Comparison of ENCODE assay signal across 2 cellular contexts in the genomic region with DNA sequence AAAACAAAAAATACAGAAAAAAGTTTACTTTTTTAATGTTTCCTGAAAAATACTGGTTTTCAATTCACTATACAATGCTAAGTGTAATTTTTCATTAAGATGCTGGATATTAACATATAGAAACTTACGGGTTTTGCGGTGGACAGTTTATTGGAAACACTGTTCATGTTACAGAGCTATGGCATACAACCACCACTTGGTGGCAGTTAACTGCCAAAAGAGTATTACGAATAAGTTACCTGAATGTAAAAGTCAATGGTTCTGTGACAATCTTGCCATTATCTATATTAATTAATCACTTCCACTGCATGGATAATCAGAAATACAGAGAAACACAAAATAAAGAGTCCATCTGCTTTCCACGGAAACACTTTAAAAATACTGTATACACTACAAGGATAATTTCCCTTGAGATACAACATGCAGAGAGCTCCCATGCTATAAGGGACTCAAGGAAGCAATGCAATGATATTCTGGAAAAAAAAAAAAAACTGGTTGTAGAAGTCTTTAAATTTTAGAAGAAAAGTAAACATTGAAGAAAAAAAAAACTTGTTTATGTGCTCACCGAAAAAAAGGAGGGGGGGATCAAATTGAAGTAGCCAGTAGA.
TF ChIP-seq lines count a peak whose summit lies in the region.

No MANE protein-coding gene starts in this region.

TF ChIP-seq in GM23338, 12 proteins besides CTCF, POLR2A, EP300 and RAD21 (continued from another document and continues in another):
- TF ChIP-seq, protein P1, sequence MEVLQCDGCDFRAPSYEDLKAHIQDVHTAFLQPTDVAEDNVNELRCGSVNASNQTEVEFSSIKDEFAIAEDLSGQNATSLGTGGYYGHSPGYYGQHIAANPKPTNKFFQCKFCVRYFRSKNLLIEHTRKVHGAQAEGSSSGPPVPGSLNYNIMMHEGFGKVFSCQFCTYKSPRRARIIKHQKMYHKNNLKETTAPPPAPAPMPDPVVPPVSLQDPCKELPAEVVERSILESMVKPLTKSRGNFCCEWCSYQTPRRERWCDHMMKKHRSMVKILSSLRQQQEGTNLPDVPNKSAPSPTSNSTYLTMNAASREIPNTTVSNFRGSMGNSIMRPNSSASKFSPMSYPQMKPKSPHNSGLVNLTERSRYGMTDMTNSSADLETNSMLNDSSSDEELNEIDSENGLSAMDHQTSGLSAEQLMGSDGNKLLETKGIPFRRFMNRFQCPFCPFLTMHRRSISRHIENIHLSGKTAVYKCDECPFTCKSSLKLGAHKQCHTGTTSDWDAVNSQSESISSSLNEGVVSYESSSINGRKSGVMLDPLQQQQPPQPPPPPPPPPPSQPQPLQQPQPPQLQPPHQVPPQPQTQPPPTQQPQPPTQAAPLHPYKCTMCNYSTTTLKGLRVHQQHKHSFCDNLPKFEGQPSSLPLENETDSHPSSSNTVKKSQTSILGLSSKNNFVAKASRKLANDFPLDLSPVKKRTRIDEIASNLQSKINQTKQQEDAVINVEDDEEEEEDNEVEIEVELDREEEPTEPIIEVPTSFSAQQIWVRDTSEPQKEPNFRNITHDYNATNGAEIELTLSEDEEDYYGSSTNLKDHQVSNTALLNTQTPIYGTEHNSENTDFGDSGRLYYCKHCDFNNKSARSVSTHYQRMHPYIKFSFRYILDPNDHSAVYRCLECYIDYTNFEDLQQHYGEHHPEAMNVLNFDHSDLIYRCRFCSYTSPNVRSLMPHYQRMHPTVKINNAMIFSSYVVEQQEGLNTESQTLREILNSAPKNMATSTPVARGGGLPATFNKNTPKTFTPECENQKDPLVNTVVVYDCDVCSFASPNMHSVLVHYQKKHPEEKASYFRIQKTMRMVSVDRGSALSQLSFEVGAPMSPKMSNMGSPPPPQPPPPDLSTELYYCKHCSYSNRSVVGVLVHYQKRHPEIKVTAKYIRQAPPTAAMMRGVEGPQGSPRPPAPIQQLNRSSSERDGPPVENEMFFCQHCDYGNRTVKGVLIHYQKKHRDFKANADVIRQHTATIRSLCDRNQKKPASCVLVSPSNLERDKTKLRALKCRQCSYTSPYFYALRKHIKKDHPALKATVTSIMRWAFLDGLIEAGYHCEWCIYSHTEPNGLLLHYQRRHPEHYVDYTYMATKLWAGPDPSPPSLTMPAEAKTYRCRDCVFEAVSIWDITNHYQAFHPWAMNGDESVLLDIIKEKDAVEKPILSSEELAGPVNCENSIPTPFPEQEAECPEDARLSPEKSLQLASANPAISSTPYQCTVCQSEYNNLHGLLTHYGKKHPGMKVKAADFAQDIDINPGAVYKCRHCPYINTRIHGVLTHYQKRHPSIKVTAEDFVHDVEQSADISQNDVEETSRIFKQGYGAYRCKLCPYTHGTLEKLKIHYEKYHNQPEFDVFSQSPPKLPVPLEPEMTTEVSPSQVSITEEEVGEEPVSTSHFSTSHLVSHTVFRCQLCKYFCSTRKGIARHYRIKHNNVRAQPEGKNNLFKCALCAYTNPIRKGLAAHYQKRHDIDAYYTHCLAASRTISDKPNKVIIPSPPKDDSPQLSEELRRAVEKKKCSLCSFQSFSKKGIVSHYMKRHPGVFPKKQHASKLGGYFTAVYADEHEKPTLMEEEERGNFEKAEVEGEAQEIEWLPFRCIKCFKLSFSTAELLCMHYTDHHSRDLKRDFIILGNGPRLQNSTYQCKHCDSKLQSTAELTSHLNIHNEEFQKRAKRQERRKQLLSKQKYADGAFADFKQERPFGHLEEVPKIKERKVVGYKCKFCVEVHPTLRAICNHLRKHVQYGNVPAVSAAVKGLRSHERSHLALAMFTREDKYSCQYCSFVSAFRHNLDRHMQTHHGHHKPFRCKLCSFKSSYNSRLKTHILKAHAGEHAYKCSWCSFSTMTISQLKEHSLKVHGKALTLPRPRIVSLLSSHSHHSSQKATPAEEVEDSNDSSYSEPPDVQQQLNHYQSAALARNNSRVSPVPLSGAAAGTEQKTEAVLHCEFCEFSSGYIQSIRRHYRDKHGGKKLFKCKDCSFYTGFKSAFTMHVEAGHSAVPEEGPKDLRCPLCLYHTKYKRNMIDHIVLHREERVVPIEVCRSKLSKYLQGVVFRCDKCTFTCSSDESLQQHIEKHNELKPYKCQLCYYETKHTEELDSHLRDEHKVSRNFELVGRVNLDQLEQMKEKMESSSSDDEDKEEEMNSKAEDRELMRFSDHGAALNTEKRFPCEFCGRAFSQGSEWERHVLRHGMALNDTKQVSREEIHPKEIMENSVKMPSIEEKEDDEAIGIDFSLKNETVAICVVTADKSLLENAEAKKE (CRISPR knock-in tag; IDR thresholded peaks at IDR 0.05) = no peak
- no peak for TF ChIP-seq ZNF114 (CRISPR knock-in tag; IDR thresholded peaks at IDR 0.05)
- no peak for TF ChIP-seq POLR2AphosphoS5 (IDR thresholded peaks at IDR 0.05; ENCODE audit: low read depth)
- TF ChIP-seq CREB1 (CRISPR knock-in tag; IDR thresholded peaks at IDR 0.05; ENCODE audit: low read depth) = no peak
- TF ChIP-seq, protein P2, sequence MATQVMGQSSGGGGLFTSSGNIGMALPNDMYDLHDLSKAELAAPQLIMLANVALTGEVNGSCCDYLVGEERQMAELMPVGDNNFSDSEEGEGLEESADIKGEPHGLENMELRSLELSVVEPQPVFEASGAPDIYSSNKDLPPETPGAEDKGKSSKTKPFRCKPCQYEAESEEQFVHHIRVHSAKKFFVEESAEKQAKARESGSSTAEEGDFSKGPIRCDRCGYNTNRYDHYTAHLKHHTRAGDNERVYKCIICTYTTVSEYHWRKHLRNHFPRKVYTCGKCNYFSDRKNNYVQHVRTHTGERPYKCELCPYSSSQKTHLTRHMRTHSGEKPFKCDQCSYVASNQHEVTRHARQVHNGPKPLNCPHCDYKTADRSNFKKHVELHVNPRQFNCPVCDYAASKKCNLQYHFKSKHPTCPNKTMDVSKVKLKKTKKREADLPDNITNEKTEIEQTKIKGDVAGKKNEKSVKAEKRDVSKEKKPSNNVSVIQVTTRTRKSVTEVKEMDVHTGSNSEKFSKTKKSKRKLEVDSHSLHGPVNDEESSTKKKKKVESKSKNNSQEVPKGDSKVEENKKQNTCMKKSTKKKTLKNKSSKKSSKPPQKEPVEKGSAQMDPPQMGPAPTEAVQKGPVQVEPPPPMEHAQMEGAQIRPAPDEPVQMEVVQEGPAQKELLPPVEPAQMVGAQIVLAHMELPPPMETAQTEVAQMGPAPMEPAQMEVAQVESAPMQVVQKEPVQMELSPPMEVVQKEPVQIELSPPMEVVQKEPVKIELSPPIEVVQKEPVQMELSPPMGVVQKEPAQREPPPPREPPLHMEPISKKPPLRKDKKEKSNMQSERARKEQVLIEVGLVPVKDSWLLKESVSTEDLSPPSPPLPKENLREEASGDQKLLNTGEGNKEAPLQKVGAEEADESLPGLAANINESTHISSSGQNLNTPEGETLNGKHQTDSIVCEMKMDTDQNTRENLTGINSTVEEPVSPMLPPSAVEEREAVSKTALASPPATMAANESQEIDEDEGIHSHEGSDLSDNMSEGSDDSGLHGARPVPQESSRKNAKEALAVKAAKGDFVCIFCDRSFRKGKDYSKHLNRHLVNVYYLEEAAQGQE (IDR thresholded peaks at IDR 0.05; ENCODE audit: unreplicated experiment) = no peak
- no peak for TF ChIP-seq ZNF331 (CRISPR knock-in tag; IDR thresholded peaks at IDR 0.05; ENCODE audit: low read depth)
- TF ChIP-seq EZH2phosphoT487 (IDR thresholded peaks at IDR 0.05; ENCODE audit: unreplicated experiment) = no peak
- TF ChIP-seq NANOG (IDR thresholded peaks at IDR 0.05; ENCODE audit: borderline replicate concordance) = no peak
- TF ChIP-seq EZH2 (IDR thresholded peaks at IDR 0.05; ENCODE audit: low read depth, unreplicated experiment) = no peak

TF ChIP-seq in WTC11, 78 proteins besides CTCF, POLR2A, EP300 and RAD21 (continued from another document):
- TF ChIP-seq NFATC4 (CRISPR knock-in tag; IDR thresholded peaks at IDR 0.05) (no peak), GABPB1 (CRISPR knock-in tag; IDR thresholded peaks at IDR 0.05) (no peak), NFYB (CRISPR knock-in tag; conservative IDR thresholded peaks at IDR 0.05; ENCODE audit: low read depth) (no peak), CBFB (CRISPR knock-in tag; IDR thresholded peaks at IDR 0.05; ENCODE audit: low read depth) (no peak), ZBTB21 (CRISPR knock-in tag; IDR thresholded peaks at IDR 0.05; ENCODE audit: borderline replicate concordance) (no peak), ETV6 (CRISPR knock-in tag; IDR thresholded peaks at IDR 0.05) (no peak), OVOL2 (CRISPR knock-in tag; IDR thresholded peaks at IDR 0.05; ENCODE audit: borderline replicate concordance) (no peak)
- TF ChIP-seq, protein P3, sequence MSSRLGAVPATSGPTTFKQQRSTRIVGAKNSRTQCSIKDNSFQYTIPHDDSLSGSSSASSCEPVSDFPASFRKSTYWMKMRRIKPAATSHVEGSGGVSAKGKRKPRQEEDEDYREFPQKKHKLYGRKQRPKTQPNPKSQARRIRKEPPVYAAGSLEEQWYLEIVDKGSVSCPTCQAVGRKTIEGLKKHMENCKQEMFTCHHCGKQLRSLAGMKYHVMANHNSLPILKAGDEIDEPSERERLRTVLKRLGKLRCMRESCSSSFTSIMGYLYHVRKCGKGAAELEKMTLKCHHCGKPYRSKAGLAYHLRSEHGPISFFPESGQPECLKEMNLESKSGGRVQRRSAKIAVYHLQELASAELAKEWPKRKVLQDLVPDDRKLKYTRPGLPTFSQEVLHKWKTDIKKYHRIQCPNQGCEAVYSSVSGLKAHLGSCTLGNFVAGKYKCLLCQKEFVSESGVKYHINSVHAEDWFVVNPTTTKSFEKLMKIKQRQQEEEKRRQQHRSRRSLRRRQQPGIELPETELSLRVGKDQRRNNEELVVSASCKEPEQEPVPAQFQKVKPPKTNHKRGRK (CRISPR knock-in tag; IDR thresholded peaks at IDR 0.05; ENCODE audit: borderline replicate concordance) = no peak
- TF ChIP-seq, protein P4, sequence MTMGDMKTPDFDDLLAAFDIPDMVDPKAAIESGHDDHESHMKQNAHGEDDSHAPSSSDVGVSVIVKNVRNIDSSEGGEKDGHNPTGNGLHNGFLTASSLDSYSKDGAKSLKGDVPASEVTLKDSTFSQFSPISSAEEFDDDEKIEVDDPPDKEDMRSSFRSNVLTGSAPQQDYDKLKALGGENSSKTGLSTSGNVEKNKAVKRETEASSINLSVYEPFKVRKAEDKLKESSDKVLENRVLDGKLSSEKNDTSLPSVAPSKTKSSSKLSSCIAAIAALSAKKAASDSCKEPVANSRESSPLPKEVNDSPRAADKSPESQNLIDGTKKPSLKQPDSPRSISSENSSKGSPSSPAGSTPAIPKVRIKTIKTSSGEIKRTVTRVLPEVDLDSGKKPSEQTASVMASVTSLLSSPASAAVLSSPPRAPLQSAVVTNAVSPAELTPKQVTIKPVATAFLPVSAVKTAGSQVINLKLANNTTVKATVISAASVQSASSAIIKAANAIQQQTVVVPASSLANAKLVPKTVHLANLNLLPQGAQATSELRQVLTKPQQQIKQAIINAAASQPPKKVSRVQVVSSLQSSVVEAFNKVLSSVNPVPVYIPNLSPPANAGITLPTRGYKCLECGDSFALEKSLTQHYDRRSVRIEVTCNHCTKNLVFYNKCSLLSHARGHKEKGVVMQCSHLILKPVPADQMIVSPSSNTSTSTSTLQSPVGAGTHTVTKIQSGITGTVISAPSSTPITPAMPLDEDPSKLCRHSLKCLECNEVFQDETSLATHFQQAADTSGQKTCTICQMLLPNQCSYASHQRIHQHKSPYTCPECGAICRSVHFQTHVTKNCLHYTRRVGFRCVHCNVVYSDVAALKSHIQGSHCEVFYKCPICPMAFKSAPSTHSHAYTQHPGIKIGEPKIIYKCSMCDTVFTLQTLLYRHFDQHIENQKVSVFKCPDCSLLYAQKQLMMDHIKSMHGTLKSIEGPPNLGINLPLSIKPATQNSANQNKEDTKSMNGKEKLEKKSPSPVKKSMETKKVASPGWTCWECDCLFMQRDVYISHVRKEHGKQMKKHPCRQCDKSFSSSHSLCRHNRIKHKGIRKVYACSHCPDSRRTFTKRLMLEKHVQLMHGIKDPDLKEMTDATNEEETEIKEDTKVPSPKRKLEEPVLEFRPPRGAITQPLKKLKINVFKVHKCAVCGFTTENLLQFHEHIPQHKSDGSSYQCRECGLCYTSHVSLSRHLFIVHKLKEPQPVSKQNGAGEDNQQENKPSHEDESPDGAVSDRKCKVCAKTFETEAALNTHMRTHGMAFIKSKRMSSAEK (CRISPR knock-in tag; IDR thresholded peaks at IDR 0.05; ENCODE audit: borderline replicate concordance) = no peak
